In the genomic region with DNA sequence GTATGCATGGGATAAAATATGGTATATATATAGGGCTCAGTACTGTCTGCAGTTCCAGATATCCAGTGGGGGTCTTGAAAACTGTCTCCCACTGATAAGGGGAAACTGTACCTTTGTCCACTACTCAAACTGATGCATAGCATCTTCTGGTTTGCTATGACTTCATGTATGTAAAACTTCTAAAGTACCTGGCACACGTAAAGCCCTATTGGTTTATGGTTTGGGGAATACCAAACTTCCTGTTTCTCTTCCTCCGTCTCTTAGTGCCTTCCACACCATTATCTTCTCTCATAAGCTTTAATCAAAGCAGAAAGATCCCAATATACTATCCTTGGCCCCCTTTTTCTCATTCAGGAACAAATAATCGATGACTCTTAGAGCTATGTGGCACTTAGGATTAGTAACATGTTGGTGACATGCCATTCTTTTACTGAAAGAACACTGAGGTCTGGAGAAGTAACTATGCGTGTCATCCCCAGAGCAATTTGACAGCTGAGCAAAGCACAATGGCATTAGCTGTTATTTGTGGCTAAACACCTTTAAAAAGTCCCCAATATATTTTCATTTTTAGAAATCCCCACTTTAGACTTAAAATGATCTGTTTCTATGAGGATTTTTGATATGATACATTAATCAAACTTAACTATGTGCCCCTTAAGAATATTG, we compare ENCODE assay signal across 8 cellular contexts.
A peak's percentile ranks its signal among the peaks of the same experiment; 100 is the strongest.
DNase-seq lines count a peak whose midpoint lies in the region; ATAC-seq and FAIRE-seq lines count a peak whose summit lies in the region.
"Not testable (repeated sequence)": the region's sequence is repeated elsewhere in the genome, so short reads cannot be mapped to it uniquely, and the experiment has no call there.

No MANE protein-coding gene starts in this region.

- H3K4me3 Mint-ChIP-seq in memory B cell = not testable (repeated sequence)

- not testable (repeated sequence) for H3K9me3 Mint-ChIP-seq in memory B cell

- not testable (repeated sequence) for DNase-seq in GM18507 (ENCODE audit: extremely low spot score, insufficient read length, low read depth); memory B cell (ENCODE audit: low spot score in 2 of 2)

- H3K27ac Mint-ChIP-seq in memory B cell = not testable (repeated sequence)

- H3K36me3 Mint-ChIP-seq in memory B cell = not testable (repeated sequence)

- H3K27me3 Mint-ChIP-seq in memory B cell = not testable (repeated sequence)

- FAIRE-seq in GM18507 (lab: Jason Lieb, UNC) = peak; percentile 98

- H3K4me1 Mint-ChIP-seq in memory B cell = peaks cover 27% of the 10 kb centered on the region

- ATAC-seq in GM19025 (IDR thresholded peaks at IDR 0.05; ENCODE audit: low read depth, unreplicated experiment) = peak; percentile 63
- peak; percentile 46 for ATAC-seq in GM19468 (IDR thresholded peaks at IDR 0.05; ENCODE audit: extremely low read depth, unreplicated experiment)
- peak; percentile 56 for ATAC-seq in GM21737 (IDR thresholded peaks at IDR 0.05; ENCODE audit: unreplicated experiment)
- peak; percentile 51 for ATAC-seq in HG02884 (IDR thresholded peaks at IDR 0.05; ENCODE audit: unreplicated experiment)
- peak; percentile 36 for ATAC-seq in HG03103 (IDR thresholded peaks at IDR 0.05; ENCODE audit: low read depth, unreplicated experiment)
- peak; percentile 52 for ATAC-seq in HG03460 (IDR thresholded peaks at IDR 0.05; ENCODE audit: unreplicated experiment)
- peak; percentile 89 for ATAC-seq in memory B cell (ENCODE audit: low read depth)

Comparison
In these comparisons a context has a peak if more than half of its experiments do, and no peak if none do; other contexts are left out.
1. ATAC-seq: peak in every context shown above with its lines; median percentile 89 in memory B cell; 63 in GM19025; 56 in GM21737; 52 in HG03460; 51 in HG02884; 46 in GM19468; 36 in HG03103.